Comparison of ENCODE assay signal across 18 cellular contexts in genomic region chr11:98835336-98835735, GRCh38.
DNase-seq lines count a peak whose midpoint lies in the region; TF ChIP-seq lines count a peak whose summit lies in the region.
"Had no signal": no experiment of that assay in that cellular context is flagged by ENCODE, and none has a peak within 500 bp of the region (broad histone marks: within the 10 kb centered on the region; RNA-seq: fewer than 3 reads in every experiment).

No MANE protein-coding gene starts in this region.

- POLR2A ChIA-PET in MCF 10A (lab: Yijun Ruan, JAX): no interaction called here

- CTCF ChIA-PET in MCF 10A (lab: Yijun Ruan, JAX): no interaction called here

- no peak overlapping the region for H3K27ac Mint-ChIP-seq in MCF 10A (ENCODE audit: low read depth, unreplicated experiment)
- H3K27ac Mint-ChIP-seq: CD4-positive, CD25-positive, alpha-beta regulatory T cell; T-helper 1 cell treated with Interleukin-12 subunit alpha and Interleukin-12 subunit beta and Interleukin-4 antibody, amounts not matched to agents 30 μg/mL and 1 μg/mL, for 36 hours had no signal

- intact Hi-C loops in MCF 10A (cut with micrococcal nuclease): no loop called here

- no peaks in the 10 kb centered on the region for H3K36me3 Mint-ChIP-seq in MCF 10A (ENCODE audit: insufficient read depth, unreplicated experiment)
- H3K36me3 Mint-ChIP-seq: CD4-positive, CD25-positive, alpha-beta regulatory T cell had no signal

- H3K4me1 Mint-ChIP-seq in MCF 10A (ENCODE audit: insufficient read depth, unreplicated experiment): no peaks in the 10 kb centered on the region
- H3K4me1 Mint-ChIP-seq: CD4-positive, CD25-positive, alpha-beta regulatory T cell had no signal

- H3K27me3 Mint-ChIP-seq in MCF 10A (ENCODE audit: insufficient read depth, unreplicated experiment): no peaks in the 10 kb centered on the region
- H3K27me3 Mint-ChIP-seq: CD4-positive, CD25-positive, alpha-beta regulatory T cell had no signal

- H3K9me3 Mint-ChIP-seq in MCF 10A (ENCODE audit: unreplicated experiment): no peaks in the 10 kb centered on the region

- no TSS peak for BruUV-seq in MCF 10A (replicated peaks; lab: Mats Ljungman, UMichigan)

- no peak for TF ChIP-seq CTCF in MCF 10A (IDR thresholded peaks at IDR 0.05; ENCODE audit: unreplicated experiment)

- H3K4me3 Mint-ChIP-seq in MCF 10A (ENCODE audit: unreplicated experiment): no peak overlapping the region
- H3K4me3 Mint-ChIP-seq: CD4-positive, CD25-positive, alpha-beta regulatory T cell; T-helper 1 cell treated with Interleukin-12 subunit alpha and Interleukin-12 subunit beta and Interleukin-4 antibody, amounts not matched to agents 30 μg/mL and 1 μg/mL, for 36 hours had no signal

- peak; percentile 8 for DNase-seq in H4 (ENCODE audit: low spot score)
- peak; percentile 14 to 76 for DNase-seq in NOMO-1 (lab: John Stamatoyannopoulos, UW; ENCODE audit: unreplicated experiment in 2 of 2)
- peak; percentile 11 for DNase-seq in amniotic epithelial cell (ENCODE audit: low read depth)
- peak; percentile 1 for DNase-seq in skeletal muscle cell (ENCODE audit: low read depth)
- no peak for DNase-seq in GM19240 (ENCODE audit: insufficient read length, low spot score)
- DNase-seq in NCI-H2107 (lab: John Stamatoyannopoulos, UW): no peak
- no peak for DNase-seq in MCF 10A (ENCODE audit: unreplicated experiment)
- DNase-seq: ACHN; Caco-2; CD4-positive, CD25-positive, alpha-beta regulatory T cell; DMS153; MM.1S; NCI-H1105; NCI-H1694; NCI-H345; NCI-H69; Peyer's patch had no signal

- no peak overlapping the region for H3K4me3 ChIP-seq in skeletal muscle cell (ENCODE audit: low read depth, low read length)
- H3K4me3 ChIP-seq: Peyer's patch had no signal

Comparison
In these comparisons a context has a peak if more than half of its experiments do, and no peak if none do; other contexts are left out.
1. DNase-seq: peak in H4 (single experiment), NOMO-1 (2 of 2), amniotic epithelial cell (single experiment) and skeletal muscle cell (single experiment); none in GM19240 (single experiment), NCI-H2107 (single experiment) and MCF 10A (single experiment).